7 cellular contexts compared by ENCODE assay signal in the genomic region with DNA sequence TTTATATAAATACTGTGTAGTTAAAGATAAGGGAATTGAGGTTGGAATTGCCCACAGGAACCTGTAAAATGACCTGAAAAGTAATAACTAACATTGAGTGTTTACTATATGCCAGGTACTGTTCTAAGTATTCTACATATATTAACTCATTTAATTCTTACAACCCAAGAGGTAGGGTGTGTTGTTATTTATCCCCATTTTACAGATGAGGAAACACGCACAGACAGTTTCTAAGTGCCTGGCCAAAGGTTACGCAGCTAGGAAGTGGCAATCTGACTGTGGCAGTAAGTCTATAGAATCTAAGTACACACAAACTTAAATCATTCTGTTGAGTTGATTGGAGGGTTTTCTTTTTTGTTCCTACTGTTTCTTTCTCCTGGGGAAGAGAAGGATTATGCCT. TPM values are rescaled to one million over a fixed set of nuclear protein-coding genes. Genes with fewer than 3 reads are reported as not detected.
DNase-seq lines count a peak whose midpoint lies in the region; ATAC-seq and TF ChIP-seq lines count a peak whose summit lies in the region.
"Had no signal": no experiment of that assay in that cellular context is flagged by ENCODE, and none has a peak within 500 bp of the region (broad histone marks: within the 10 kb centered on the region; RNA-seq: fewer than 3 reads in every experiment).

No MANE protein-coding gene starts in this region.

- peaks cover 14% of the 10 kb centered on the region for H3K27me3 Mint-ChIP-seq in Caco-2 (ENCODE audit: insufficient read depth, unreplicated experiment)

- intact Hi-C loops in Caco-2 (cut with micrococcal nuclease; ENCODE audit: unreplicated experiment), result no loop called here
- intact Hi-C loops in Panc1 (cut with micrococcal nuclease; ENCODE audit: unreplicated experiment), result no loop called here
- intact Hi-C loops in lower lobe of right lung (cut with DNase I), result no loop called here

- H3K27ac ChIP-seq in Panc1 (ENCODE audit: low read length) (peak overlapping the region; percentile 94; the same call in 1 of the 2 replicates), lower lobe of right lung (peak overlapping the region; percentile 95), caudate nucleus (ENCODE audit: low read depth, low read length) (no peak overlapping the region)

- peak overlapping the region; percentile 98 for H3K27ac Mint-ChIP-seq in Caco-2 (ENCODE audit: unreplicated experiment)

- H3K4me1 Mint-ChIP-seq in Caco-2 (ENCODE audit: low read depth, unreplicated experiment), result peaks cover 19% of the 10 kb centered on the region

- H3K9me3 Mint-ChIP-seq in Caco-2 (ENCODE audit: unreplicated experiment), result no peaks in the 10 kb centered on the region

- POLR2A ChIA-PET in Caco-2 (lab: Charles Lee) (interaction anchor here (0.6 to 0.8 kb wide), 2 partner anchors 8 to 114 kb away, joined by 3 to 5 read pairs; no protein-coding TSS in a partner anchor), Panc1 (lab: Charles Lee) (no interaction called here)

- DNase-seq in Caco-2 (no peak), Panc1 (ENCODE audit: low read depth, low spot score) (no peak), lower lobe of right lung (no peak), caudate nucleus (lab: John Stamatoyannopoulos, UW) (no peak)

- BruUV-seq in Caco-2 (replicated peaks; lab: Mats Ljungman, UMichigan) (no TSS peak), Panc1 (replicated peaks; lab: Mats Ljungman, UMichigan) (no TSS peak)

- H3K4me1 ChIP-seq in Caco-2 (peaks cover 10% of the 10 kb centered on the region), Panc1 (ENCODE audit: control insufficient read depth, insufficient read depth, low read length) (peaks cover 7% of the 10 kb centered on the region), lower lobe of right lung (peaks cover 27% of the 10 kb centered on the region)

- peak overlapping the region; percentile 64 for H3K4me3 ChIP-seq in Caco-2 (ENCODE audit: low read depth, low read length)
- H3K4me3 ChIP-seq in Panc1 (ENCODE audit: low read depth in 2 of 2, low read length in 2 of 2), result peak overlapping the region; percentile 74 to 98; a peak in 3 of 4 replicates
- peak overlapping the region; percentile 75 for H3K4me3 ChIP-seq in lower lobe of right lung

- H3K36me3 Mint-ChIP-seq in Caco-2 (ENCODE audit: insufficient read depth, unreplicated experiment), result peaks cover 49% of the 10 kb centered on the region

- ATAC-seq in Panc1 (no peak), lower lobe of right lung (no peak), HG03460 (IDR thresholded peaks at IDR 0.05; ENCODE audit: unreplicated experiment) (no peak), GM18498 (IDR thresholded peaks at IDR 0.05; ENCODE audit: unreplicated experiment) (no peak)

- TF ChIP-seq CTCF in Caco-2 (IDR thresholded peaks at IDR 0.05; ENCODE audit: insufficient read depth in 1 of 2, low read depth in 1 of 2, low read length in 1 of 2, severe bottlenecking in 1 of 2, unreplicated experiment in 1 of 2) (no peak), Panc1 (IDR thresholded peaks at IDR 0.05) (no peak), lower lobe of right lung (IDR thresholded peaks at IDR 0.05) (no peak)

- peak overlapping the region; percentile 96 for H3K4me3 Mint-ChIP-seq in Caco-2 (ENCODE audit: unreplicated experiment)

- H3K27me3 ChIP-seq in Caco-2 (replicated peaks; ENCODE audit: control insufficient read depth, insufficient read depth, low read length) (no peaks in the 10 kb centered on the region), Panc1 (ENCODE audit: control insufficient read depth, insufficient read depth, low read length) (no peaks in the 10 kb centered on the region; the same call in 1 of the 2 replicates), lower lobe of right lung (ENCODE audit: low read depth) (peaks cover 14% of the 10 kb centered on the region)

- in situ Hi-C loops in Panc1 (cut with HindIII; ENCODE audit: low pct_unique_long_range_greater_than_20kb, low sequenced_read_pairs), result no loop called here

- H3K36me3 ChIP-seq in Caco-2 (ENCODE audit: control insufficient read depth, insufficient read depth, low read length) (no peaks in the 10 kb centered on the region; the same call in 1 of the 2 replicates), Panc1 (ENCODE audit: control insufficient read depth, insufficient read depth, low read length) (peaks cover 13% of the 10 kb centered on the region), lower lobe of right lung (peaks cover 26% of the 10 kb centered on the region)

- H3K9me3 ChIP-seq in Caco-2 (no peaks in the 10 kb centered on the region), Panc1 (ENCODE audit: control insufficient read depth, insufficient read depth, low read depth, low read length) (no peaks in the 10 kb centered on the region), lower lobe of right lung (no peaks in the 10 kb centered on the region)
- H3K9me3 ChIP-seq: body of pancreas had no signal

- CTCF ChIA-PET in Caco-2 (lab: Charles Lee), result interaction anchor here (1.5 kb wide), 2 partner anchors 16 to 18 kb away, joined by 9 to 10 read pairs; no protein-coding TSS in a partner anchor
- CTCF ChIA-PET in Panc1 (lab: Charles Lee), result interaction anchor here (0.5 to 1.5 kb wide), 2 partner anchors 18 to 84 kb away, joined by 3 to 5 read pairs; no protein-coding TSS in a partner anchor

RNA-seq across cellular contexts. Expression of a gene that starts 1.1 kb away (rescaled TPM):
- total RNA-seq in Caco-2 (2022), result 20.6 and 23.3 TPM in 2 replicates
- 17.5 TPM for total RNA-seq in Panc1 (2021; ENCODE audit: unreplicated experiment)
- 16.4 TPM for polyA plus RNA-seq in Panc1 (2012; ENCODE audit: insufficient read length)
- total RNA-seq in lower lobe of right lung, result 41.1 TPM

RNA-seq across cellular contexts. Expression of a gene that starts 5.2 kb away (rescaled TPM):
- 0.09 TPM in 1 of 2 replicates, not detected in the other for total RNA-seq in Caco-2 (2022)
- 0.49 TPM for total RNA-seq in Panc1 (2021; ENCODE audit: unreplicated experiment)
- polyA plus RNA-seq in Panc1 (2012; ENCODE audit: insufficient read length), result 1.2 TPM
- total RNA-seq in lower lobe of right lung, result 5.7 TPM

RNA-seq across cellular contexts. Expression of a gene that starts 8.3 kb away (rescaled TPM):
- total RNA-seq in Caco-2 (2022), result 205 and 210 TPM in 2 replicates
- 201 TPM for total RNA-seq in Panc1 (2021; ENCODE audit: unreplicated experiment)
- polyA plus RNA-seq in Panc1 (2012; ENCODE audit: insufficient read length), result 205 TPM
- total RNA-seq in lower lobe of right lung, result 68.4 TPM

RNA-seq across cellular contexts. Expression of a gene that starts 11.1 kb away (rescaled TPM):
- total RNA-seq in Caco-2 (2022) (11.0 and 12.0 TPM in 2 replicates), Panc1 (2021; ENCODE audit: unreplicated experiment) (2.3 TPM), lower lobe of right lung (20.0 TPM)
- polyA plus RNA-seq in Panc1 (2012; ENCODE audit: insufficient read length), result 1.7 TPM

RNA-seq across cellular contexts. Expression of a gene that starts 23.1 kb away (rescaled TPM):
- 6.9 and 7.1 TPM in 2 replicates for total RNA-seq in Caco-2 (2022)
- 4.0 TPM for total RNA-seq in Panc1 (2021; ENCODE audit: unreplicated experiment)
- 4.3 TPM for polyA plus RNA-seq in Panc1 (2012; ENCODE audit: insufficient read length)
- total RNA-seq in lower lobe of right lung, result 1.1 TPM
